ENCODE assay signal across 8 cellular contexts in genomic region chr1:88504601-88505000, GRCh38.
"Had no signal": no experiment of that assay in that cellular context is flagged by ENCODE, and none has a peak within 500 bp of the region (broad histone marks: within the 10 kb centered on the region; RNA-seq: fewer than 3 reads in every experiment).

No MANE protein-coding gene starts in this region.

- H3K4me3 ChIP-seq: GM12878 had no signal

- DNase-seq: GDM1, GF-D8 had no signal

- FAIRE-seq: G401.6, GM12878, GM12891, GM12892, GM18507, GM19239 had no signal

- ATAC-seq: GM12878 had no signal
